Comparison of ENCODE assay signal across 21 cellular contexts in genomic region chr11:82305123-82305522, GRCh38.
"Had no signal": no experiment of that assay in that cellular context is flagged by ENCODE, and none has a peak within 500 bp of the region (broad histone marks: within the 10 kb centered on the region; RNA-seq: fewer than 3 reads in every experiment).

No MANE protein-coding gene starts in this region.

- H3K36me3 Mint-ChIP-seq: natural killer cell; stimulated activated naive B cell treated with anti-CD40 and anti-IgM and Interleukin-4, amounts not matched to agents 10 μg/mL and 1 μg/mL and 100 μg/mL, for 72 hours had no signal

- H3K27ac ChIP-seq: dorsolateral prefrontal cortex, lower lobe of right lung, neutrophil, parathyroid adenoma, prostate gland, right atrium auricular region, sigmoid colon, skin epidermis, spleen, thoracic aorta, tibial nerve, upper lobe of left lung, uterus had no signal

- H3K27ac Mint-ChIP-seq: natural killer cell; stimulated activated naive B cell treated with anti-CD40 and anti-IgM and Interleukin-4, amounts not matched to agents 10 μg/mL and 1 μg/mL and 100 μg/mL, for 72 hours; stimulated activated naive CD8-positive, alpha-beta T cell treated with anti-CD3 and anti-CD28 coated beads, Interleukin-15, Interleukin-2, amounts not matched to agents 100 ng/mL and 50 ng/mL, for 24 hours had no signal

- DNase-seq: dorsolateral prefrontal cortex; effector CD4-positive, alpha-beta T cell; head of caudate nucleus; left ventricle myocardium superior; lower lobe of right lung; natural killer cell; sigmoid colon; spleen; stimulated activated CD4-positive, alpha-beta T cell treated with anti-CD3 and anti-CD28 coated beads, Interleukin-4, amount 100 ng/mL, for 4 hours; stimulated activated naive B cell treated with anti-CD40 and anti-IgM and Interleukin-4, amounts not matched to agents 10 μg/mL and 1 μg/mL and 100 μg/mL, for 72 hours; upper lobe of left lung; uterus had no signal

- ATAC-seq: left ventricle myocardium superior; lower lobe of right lung; natural killer cell; stimulated activated naive B cell treated with anti-CD40 and anti-IgM and Interleukin-4, amounts not matched to agents 10 μg/mL and 1 μg/mL and 100 μg/mL, for 72 hours had no signal

- H3K4me1 Mint-ChIP-seq: natural killer cell; neural crest cell; stimulated activated naive B cell treated with anti-CD40 and anti-IgM and Interleukin-4, amounts not matched to agents 10 μg/mL and 1 μg/mL and 100 μg/mL, for 72 hours had no signal

- H3K36me3 ChIP-seq: lower lobe of right lung, neutrophil, prostate gland, right atrium auricular region, sigmoid colon, spleen, thoracic aorta, tibial nerve, upper lobe of left lung, uterus had no signal

- H3K9me3 Mint-ChIP-seq: neural crest cell; stimulated activated naive B cell treated with anti-CD40 and anti-IgM and Interleukin-4, amounts not matched to agents 10 μg/mL and 1 μg/mL and 100 μg/mL, for 72 hours; stimulated activated naive CD8-positive, alpha-beta T cell treated with anti-CD3 and anti-CD28 coated beads, Interleukin-15, Interleukin-2, amounts not matched to agents 100 ng/mL and 50 ng/mL, for 24 hours had no signal

- H3K27me3 ChIP-seq: dorsolateral prefrontal cortex, neutrophil, right atrium auricular region, sigmoid colon, spleen, tibial nerve, upper lobe of left lung, uterus had no signal

- H3K79me2 ChIP-seq: parathyroid adenoma had no signal

- H3K27me3 Mint-ChIP-seq: stimulated activated naive B cell treated with anti-CD40 and anti-IgM and Interleukin-4, amounts not matched to agents 10 μg/mL and 1 μg/mL and 100 μg/mL, for 72 hours; stimulated activated naive CD8-positive, alpha-beta T cell treated with anti-CD3 and anti-CD28 coated beads, Interleukin-15, Interleukin-2, amounts not matched to agents 100 ng/mL and 50 ng/mL, for 24 hours had no signal

- H3K4me1 ChIP-seq: lower lobe of right lung, parathyroid adenoma, prostate gland, right atrium auricular region, sigmoid colon, spleen, tibial nerve, upper lobe of left lung, uterus had no signal

- H3K4me3 ChIP-seq: dorsolateral prefrontal cortex, lower lobe of right lung, prostate gland, right atrium auricular region, sigmoid colon, skin epidermis, spleen, thoracic aorta, tibial nerve, upper lobe of left lung, uterus had no signal

- H3K9me3 ChIP-seq: lower lobe of right lung, neutrophil, prostate gland, right atrium auricular region, sigmoid colon, spleen, thoracic aorta, tibial nerve, upper lobe of left lung, uterus had no signal

- H3K9ac ChIP-seq: parathyroid adenoma had no signal

- H3K4me3 Mint-ChIP-seq: natural killer cell; neural crest cell; stimulated activated naive B cell treated with anti-CD40 and anti-IgM and Interleukin-4, amounts not matched to agents 10 μg/mL and 1 μg/mL and 100 μg/mL, for 72 hours; stimulated activated naive CD8-positive, alpha-beta T cell treated with anti-CD3 and anti-CD28 coated beads, Interleukin-15, Interleukin-2, amounts not matched to agents 100 ng/mL and 50 ng/mL, for 24 hours had no signal

- H2AFZ ChIP-seq: parathyroid adenoma had no signal
